In genomic region chr7:67019562-67020390, GRCh38 we compare ENCODE assay signal across 8 cellular contexts. TPM values are rescaled to one million over a fixed set of nuclear protein-coding genes. Genes with fewer than 3 reads are reported as not detected.
A peak's percentile ranks its signal among the peaks of the same experiment; 100 is the strongest.
DNase-seq lines count a peak whose midpoint lies in the region; TF ChIP-seq lines count a peak whose summit lies in the region.

No MANE protein-coding gene starts in this region.

- peak; percentile 9 for DNase-seq in NCI-H510A treated with DMSO at 0.1 percent for 48 hours (lab: John Stamatoyannopoulos, UW)
- DNase-seq in NCI-H510A (lab: John Stamatoyannopoulos, UW) = no peak
- peak; percentile 41 for DNase-seq in NCI-H1092 treated with DMSO at 0.1 percent for 48 hours (lab: John Stamatoyannopoulos, UW)
- DNase-seq in T-helper 2 cell treated with Interferon-gamma antibody and Interleukin-4, amounts not matched to agents 5 μg/mL and 100 μg/mL, for 36 hours (ENCODE audit: low spot score) = peak; percentile 41
- no peak for DNase-seq in ascending aorta (ENCODE audit: low spot score in 2 of 2)
- no peak for DNase-seq in NK-92 treated with Interleukin-12 subunit alpha and Interleukin-12 subunit beta, amount 100 ng/mL, for 24 hours (lab: John Stamatoyannopoulos, UW)
- DNase-seq in RWPE1 (ENCODE audit: low spot score) = no peak

- no peaks in the 10 kb centered on the region for H3K27me3 Mint-ChIP-seq in T-helper 2 cell treated with Interferon-gamma antibody and Interleukin-4, amounts not matched to agents 5 μg/mL and 100 μg/mL, for 36 hours (ENCODE audit: low read depth)

- H3K4me3 Mint-ChIP-seq in T-helper 2 cell treated with Interferon-gamma antibody and Interleukin-4, amounts not matched to agents 5 μg/mL and 100 μg/mL, for 36 hours = peak overlapping the region; percentile 19

- peaks cover 46% of the 10 kb centered on the region for H3K36me3 Mint-ChIP-seq in T-helper 2 cell treated with Interferon-gamma antibody and Interleukin-4, amounts not matched to agents 5 μg/mL and 100 μg/mL, for 36 hours (ENCODE audit: low read depth)

- no peak overlapping the region for H3K4me3 ChIP-seq in mucosa of rectum (ENCODE audit: low read length in 2 of 2)
- H3K4me3 ChIP-seq in ascending aorta = no peak overlapping the region

- peaks cover 13% of the 10 kb centered on the region for H3K4me1 Mint-ChIP-seq in T-helper 2 cell treated with Interferon-gamma antibody and Interleukin-4, amounts not matched to agents 5 μg/mL and 100 μg/mL, for 36 hours (ENCODE audit: low read depth)

- CTCF ChIA-PET in RWPE1 (lab: Yijun Ruan, JAX) = interaction anchor here (0.7 kb wide), 1 partner anchor 1956 kb away, joined by 7 read pairs; no protein-coding TSS in a partner anchor

- intact Hi-C loops in ascending aorta (cut with DNase I) = no loop called here

- H3K36me3 ChIP-seq in mucosa of rectum (ENCODE audit: control insufficient read depth in 2 of 2, insufficient read depth in 2 of 2, low read length in 2 of 2) (peaks cover 34 to 37% of the 10 kb centered on the region in 2 donors), ascending aorta (peaks cover 32 to 58% of the 10 kb centered on the region in 2 donors)

- H3K9me3 ChIP-seq in mucosa of rectum (ENCODE audit: control insufficient read depth in 2 of 2, low read length in 2 of 2) = no peaks in the 10 kb centered on the region
- no peaks in the 10 kb centered on the region for H3K9me3 ChIP-seq in ascending aorta

- TF ChIP-seq CTCF in ascending aorta (IDR thresholded peaks at IDR 0.05) (no peak), RWPE1 (conservative IDR thresholded peaks at IDR 0.05; ENCODE audit: low read depth) (no peak)

- POLR2A ChIA-PET in RWPE1 (lab: Yijun Ruan, JAX; ENCODE audit: low non-redundant PET) = no interaction called here

- no peaks in the 10 kb centered on the region for H3K27me3 ChIP-seq in mucosa of rectum (ENCODE audit: control insufficient read depth in 2 of 2, insufficient read depth in 2 of 2, low read length in 2 of 2)
- H3K27me3 ChIP-seq in ascending aorta = no peaks in the 10 kb centered on the region

- H3K4me1 ChIP-seq in mucosa of rectum (ENCODE audit: control insufficient read depth in 2 of 2, insufficient read depth in 2 of 2, low read length in 2 of 2) (no peaks in the 10 kb centered on the region), ascending aorta (no peaks in the 10 kb centered on the region)

- peak overlapping the region; percentile 79 for H3K27ac Mint-ChIP-seq in T-helper 2 cell treated with Interferon-gamma antibody and Interleukin-4, amounts not matched to agents 5 μg/mL and 100 μg/mL, for 36 hours

- H3K27ac ChIP-seq in mucosa of rectum (ENCODE audit: low read depth in 2 of 2, low read length in 2 of 2) (peak overlapping the region; percentile 34 to 70), ascending aorta (no peak overlapping the region), RWPE1 (no peak overlapping the region; the same call in 1 of the 2 replicates)

- no peak overlapping the region for H3K9ac ChIP-seq in mucosa of rectum (ENCODE audit: low read depth in 1 of 2, low read length in 2 of 2)

- H3K9me3 Mint-ChIP-seq in T-helper 2 cell treated with Interferon-gamma antibody and Interleukin-4, amounts not matched to agents 5 μg/mL and 100 μg/mL, for 36 hours = no peaks in the 10 kb centered on the region

RNA-seq across cellular contexts. Expression of gene TYW1, which starts 23.1 kb away (rescaled TPM):
- 2.1 TPM for total RNA-seq in ascending aorta

RNA-seq across cellular contexts. Expression of gene SBDS, which starts 24.4 kb away (rescaled TPM):
- 165 TPM for total RNA-seq in ascending aorta

Comparison
In these comparisons a context has a peak if more than half of its experiments do, and no peak if none do; other contexts are left out.
1. DNase-seq: peak in NCI-H510A treated with DMSO at 0.1 percent for 48 hours (single experiment), NCI-H1092 treated with DMSO at 0.1 percent for 48 hours (single experiment) and T-helper 2 cell treated with Interferon-gamma antibody and Interleukin-4, amounts not matched to agents 5 μg/mL and 100 μg/mL, for 36 hours (single experiment); none in NCI-H510A (single experiment), ascending aorta (0 of 2), NK-92 treated with Interleukin-12 subunit alpha and Interleukin-12 subunit beta, amount 100 ng/mL, for 24 hours (single experiment) and RWPE1 (single experiment).
2. H3K27ac ChIP-seq: peak in mucosa of rectum (2 of 2); none in ascending aorta (0 of 2) and RWPE1 (single experiment).